In genomic region chr16:1028056-1028455, GRCh38 we compare ENCODE assay signal across 26 cellular contexts. TPM values are rescaled to one million over a fixed set of nuclear protein-coding genes. Genes with fewer than 3 reads are reported as not detected.
DNase-seq lines count a peak whose midpoint lies in the region; ATAC-seq and TF ChIP-seq lines count a peak whose summit lies in the region.
"Had no signal": no experiment of that assay in that cellular context is flagged by ENCODE, and none has a peak within 500 bp of the region (broad histone marks: within the 10 kb centered on the region; RNA-seq: fewer than 3 reads in every experiment).

No MANE protein-coding gene starts in this region.

- H3K4me2 ChIP-seq in HCT116 (ENCODE audit: low read length): peak overlapping the region; percentile 12; the same call in 1 of the 2 replicates
- H3K4me2 ChIP-seq: A549, PC-9 had no signal

- no peak for TF ChIP-seq CTCF in cardiac muscle cell (IDR thresholded peaks at IDR 0.05; ENCODE audit: low read depth, low read length)
- TF ChIP-seq CTCF in HCT116 (IDR thresholded peaks at IDR 0.05 in 2 of 3, conservative IDR thresholded peaks at IDR 0.05 in 1 of 3; ENCODE audit: borderline replicate concordance in 1 of 3, insufficient read depth in 1 of 3, low read depth in 2 of 3, low read length in 2 of 3): no peak

- BruUV-seq in HCT116 (replicated peaks; lab: Mats Ljungman, UMichigan): no TSS peak

- H3K4me1 ChIP-seq in cardiac muscle cell (ENCODE audit: low read depth) (peaks cover 11% of the 10 kb centered on the region), HCT116 (ENCODE audit: control insufficient read depth in 1 of 2, insufficient read depth in 2 of 2, low read length in 2 of 2) (no peaks in the 10 kb centered on the region)
- H3K4me1 ChIP-seq: A549 had no signal

- H3K27ac ChIP-seq in cardiac muscle cell: peak overlapping the region; percentile 17
- no peak overlapping the region for H3K27ac ChIP-seq in HCT116 (ENCODE audit: low read depth, low read length)
- H3K27ac ChIP-seq in cingulate gyrus (ENCODE audit: low read depth, low read length): peak overlapping the region; percentile 92
- H3K27ac ChIP-seq in substantia nigra (ENCODE audit: low read depth, low read length, poor library complexity, severe bottlenecking): peak overlapping the region; percentile 70
- H3K27ac ChIP-seq: A549, PC-9 had no signal

- no peaks in the 10 kb centered on the region for H4K20me1 ChIP-seq in HCT116 (ENCODE audit: insufficient read depth)

- no peak overlapping the region for H2AFZ ChIP-seq in HCT116 (ENCODE audit: low read depth, low read length, poor library complexity, severe bottlenecking)
- H2AFZ ChIP-seq: PC-9 had no signal

- CTCF ChIA-PET in HCT116 (lab: Charles Lee): no interaction called here

- no peak for TF ChIP-seq RAD21 in HCT116 (IDR thresholded peaks at IDR 0.05; ENCODE audit: low read depth)

- ATAC-seq in left ventricle myocardium superior (no peak), HCT116 (no peak), HG03097 (IDR thresholded peaks at IDR 0.05; ENCODE audit: low FRiP score, unreplicated experiment) (no peak)
- ATAC-seq: Right ventricle myocardium inferior had no signal

- no peaks in the 10 kb centered on the region for H3K79me2 ChIP-seq in HCT116 (ENCODE audit: insufficient read depth, low read length)

- DNase-seq in cardiac muscle cell (ENCODE audit: low read depth in 1 of 2, low spot score in 1 of 2) (no peak), left ventricle myocardium superior (no peak), HCT116 (ENCODE audit: low read depth, low spot score) (no peak), substantia nigra (lab: John Stamatoyannopoulos, UW) (no peak), SK-N-DZ (ENCODE audit: low spot score) (no peak), NCI-H1436 treated with DMSO at 0.1 percent for 48 hours (lab: John Stamatoyannopoulos, UW) (no peak)
- DNase-seq: BE2C; CD8-positive, alpha-beta memory T cell; DMS79 treated with DMSO at 0.1 percent for 48 hours; GF-D8; GOT3; HCEC 1CT; KG1; MM.1S; NCI-H1694; NCI-H2029 treated with DMSO at 0.1 percent for 48 hours; NCI-H2227 treated with DMSO at 0.1 percent for 48 hours; NCI-H526 treated with DMSO at 0.1 percent for 48 hours; PC-9; SJCRH30 had no signal

- no peak overlapping the region for H3K9ac ChIP-seq in HCT116 (ENCODE audit: low read length)

- POLR2A ChIA-PET in HCT116 (lab: Charles Lee): no interaction called here

- RAD21 ChIA-PET in HCT116 (lab: Charles Lee; ENCODE audit: low non-redundant PET in 1 of 2, low total read pairs in 2 of 2, uncharacterized antibody in 2 of 2, unreplicated experiment in 2 of 2): no interaction called here

- no peak for TF ChIP-seq POLR2A in HCT116 (IDR thresholded peaks at IDR 0.05; ENCODE audit: borderline replicate concordance, extremely low read depth, insufficient read depth, insufficient read length)

- H3K4me3 ChIP-seq in cardiac muscle cell (no peak overlapping the region), HCT116 (replicated peaks in 1 of 2; ENCODE audit: low read depth in 1 of 2, low read length in 2 of 2) (no peak overlapping the region)
- H3K4me3 ChIP-seq: A549, PC-9 had no signal

- no peaks in the 10 kb centered on the region for H3K36me3 ChIP-seq in cardiac muscle cell
- no peaks in the 10 kb centered on the region for H3K36me3 ChIP-seq in HCT116 (ENCODE audit: control insufficient read depth in 1 of 2, insufficient read depth in 2 of 2, low read length in 2 of 2)
- H3K36me3 ChIP-seq: BE2C, SJCRH30 had no signal

- H3K9me3 ChIP-seq in cardiac muscle cell (ENCODE audit: low read depth) (no peaks in the 10 kb centered on the region), HCT116 (ENCODE audit: control insufficient read depth in 1 of 2, insufficient read depth in 1 of 2, low read depth in 1 of 2, low read length in 2 of 2) (peaks cover 0 to 1% of the 10 kb centered on the region in 2 experiments; a peak in 1 of 4 replicates)
- H3K9me3 ChIP-seq: A549, BE2C, SJCRH30 had no signal

- intact Hi-C loops in left ventricle myocardium superior (cut with micrococcal nuclease) (no loop called here), HCT116 (cut with micrococcal nuclease) (no loop called here)

- H3K9me2 ChIP-seq in HCT116 (ENCODE audit: insufficient read depth): no peaks in the 10 kb centered on the region

- H3K27me3 ChIP-seq in cardiac muscle cell (no peaks in the 10 kb centered on the region), HCT116 (ENCODE audit: insufficient read depth, low read length) (peaks cover 11% of the 10 kb centered on the region)
- H3K27me3 ChIP-seq: SJCRH30 had no signal

TF ChIP-seq in HCT116, 20 proteins besides CTCF, POLR2A, EP300 and RAD21:
- TF ChIP-seq ATF3 (IDR thresholded peaks at IDR 0.05): no peak
- TF ChIP-seq ZFX (IDR thresholded peaks at IDR 0.05): no peak
- no peak for TF ChIP-seq POLR2AphosphoS5 (IDR thresholded peaks at IDR 0.05; ENCODE audit: low read depth, low read length)
- no peak for TF ChIP-seq FOSL1 (IDR thresholded peaks at IDR 0.05; ENCODE audit: low read depth)
- no peak for TF ChIP-seq ZNF274 (IDR thresholded peaks at IDR 0.05; ENCODE audit: low read depth, low read length)
- no peak for TF ChIP-seq EZH2phosphoT487 (IDR thresholded peaks at IDR 0.05; ENCODE audit: borderline replicate concordance)
- TF ChIP-seq TCF7L2 (IDR thresholded peaks at IDR 0.05; ENCODE audit: borderline replicate concordance, extremely low read depth, insufficient read depth, insufficient read length): no peak
- no peak for TF ChIP-seq EZH2 (IDR thresholded peaks at IDR 0.05)
- TF ChIP-seq SRF (IDR thresholded peaks at IDR 0.05; ENCODE audit: low read depth): no peak
- TF ChIP-seq SP1 (IDR thresholded peaks at IDR 0.05; ENCODE audit: low read depth): no peak
- no peak for TF ChIP-seq REST (IDR thresholded peaks at IDR 0.05; ENCODE audit: low read depth)
- TF ChIP-seq ELF1 (IDR thresholded peaks at IDR 0.05; ENCODE audit: borderline replicate concordance, low read depth): no peak
- TF ChIP-seq MAX (IDR thresholded peaks at IDR 0.05): no peak
- no peak for TF ChIP-seq JUND (IDR thresholded peaks at IDR 0.05)
- no peak for TF ChIP-seq YY1 (IDR thresholded peaks at IDR 0.05; ENCODE audit: extremely low read depth, insufficient replicate concordance, low read depth, low read length)
- no peak for TF ChIP-seq SIN3A (IDR thresholded peaks at IDR 0.05; ENCODE audit: low read depth)

RNA-seq across cellular contexts. Expression of gene SSTR5, which starts 44.5 kb away (rescaled TPM):
- not detected in 2 replicates for total RNA-seq in cardiac muscle cell
- polyA plus RNA-seq in cardiac muscle cell: 0.55 TPM in 1 of 2 replicates, not detected in the other
- total RNA-seq in left ventricle myocardium superior: 25.8 TPM
- total RNA-seq in HCT116 (2021; ENCODE audit: unreplicated experiment): 7.2 TPM
- polyA plus RNA-seq in HCT116 (2012): 6.1 and 6.2 TPM in 2 replicates
- polyA plus RNA-seq in SK-N-DZ (2014; cell fraction: cytosol; rRNA removed): 0.82 and 1.2 TPM in 2 replicates
- polyA plus RNA-seq in SK-N-DZ (2014; cell fraction: nucleus; rRNA removed): 1.6 TPM in 1 of 2 replicates, not detected in the other
- total RNA-seq: CD8-positive, alpha-beta memory T cell; PC-9; RPMI7951 had no signal
- polyA plus RNA-seq: CD14-positive monocyte; CD8-positive, alpha-beta memory T cell had no signal

RNA-seq across cellular contexts. Expression of gene SOX8, which starts 46.5 kb away (rescaled TPM):
- total RNA-seq in cardiac muscle cell (9.2 and 13.7 TPM in 2 replicates), left ventricle myocardium superior (0.47 TPM), HCT116 (2021; ENCODE audit: unreplicated experiment) (5.2 TPM)
- 5.8 and 8.2 TPM in 2 replicates for polyA plus RNA-seq in cardiac muscle cell
- polyA plus RNA-seq in HCT116 (2012): 3.1 and 3.8 TPM in 2 replicates
- 0.09 TPM in 1 of 2 replicates, not detected in the other for polyA plus RNA-seq in SK-N-DZ (2014; cell fraction: cytosol; rRNA removed)
- 0.20 TPM in 1 of 2 replicates, not detected in the other for polyA plus RNA-seq in SK-N-DZ (2014; cell fraction: nucleus; rRNA removed)
- total RNA-seq: PC-9, RPMI7951 had no signal
- polyA plus RNA-seq: CD14-positive monocyte had no signal

RNA-seq across cellular contexts. Expression of gene LMF1, which starts 57.3 kb away (rescaled TPM):
- 37.6 and 41.6 TPM in 2 replicates for total RNA-seq in cardiac muscle cell
- polyA plus RNA-seq in cardiac muscle cell: 18.8 and 39.0 TPM in 2 replicates
- total RNA-seq in left ventricle myocardium superior: 6.0 TPM
- total RNA-seq in HCT116 (2021; ENCODE audit: unreplicated experiment): 12.8 TPM
- 17.9 and 18.6 TPM in 2 replicates for polyA plus RNA-seq in HCT116 (2012)
- polyA plus RNA-seq in SK-N-DZ (2014; cell fraction: cytosol; rRNA removed): 5.6 and 13.6 TPM in 2 replicates
- polyA plus RNA-seq in SK-N-DZ (2014; cell fraction: nucleus; rRNA removed): 5.3 and 12.5 TPM in 2 replicates
